In genomic region chr9:128688501-128689292, GRCh38 we compare ENCODE assay signal across 8 cellular contexts. TPM values are rescaled to one million over a fixed set of nuclear protein-coding genes. Genes with fewer than 3 reads are reported as not detected.
DNase-seq lines count a peak whose midpoint lies in the region; ATAC-seq, FAIRE-seq and TF ChIP-seq lines count a peak whose summit lies in the region.

TSS of gene SET (plus strand) at chr9:128689222. CDS start at chr9:128689583, 361 bp downstream.

- CTCF ChIA-PET in OCI-LY7 (lab: Charles Lee; ENCODE audit: unreplicated experiment), result interaction anchor here (0.6 kb wide), 1 partner anchor 44 kb away, joined by 4 read pairs; no protein-coding TSS in a partner anchor
- CTCF ChIA-PET in endothelial cell of umbilical vein (lab: Charles Lee), result interaction anchor here (1.8 to 2.0 kb wide), 2 partner anchors 11 to 14 kb away, joined by 6 to 8 read pairs; partner anchors contain the start of gene PKN3

- intact Hi-C loops in OCI-LY7 (cut with micrococcal nuclease; ENCODE audit: unreplicated experiment) (loop anchor here (2.0 to 10.0 kb wide), 4 partner anchors 41 to 1356 kb away; partner anchors contain the start of genes FNBP1 and SPTAN1), endothelial cell of umbilical vein (cut with micrococcal nuclease) (loop anchor here (1.0 to 5.0 kb wide), 5 partner anchors 14 to 136 kb away; partner anchors contain the start of genes DYNC2I2, PKN3, SPTAN1 and ZDHHC12)

- peak within 1 kb of the TSS; percentile 93 for H3K4me2 ChIP-seq in OCI-LY7 (ENCODE audit: low read length)
- peak within 1 kb of the TSS; percentile 1 for H3K4me2 ChIP-seq in endothelial cell of umbilical vein (ENCODE audit: insufficient read depth, low read length)

- H3K9me1 ChIP-seq in endothelial cell of umbilical vein (replicated peaks; ENCODE audit: control insufficient read depth, extremely low read depth, insufficient read depth, low read length), result no peaks in the 10 kb centered on the region

- H4K20me1 ChIP-seq in OCI-LY7 (ENCODE audit: insufficient read depth, low read length) (peaks cover 33% of the 10 kb centered on the region), endothelial cell of umbilical vein (replicated peaks; ENCODE audit: control insufficient read depth, extremely low read depth, insufficient read depth, low read length) (peaks cover 5% of the 10 kb centered on the region)

- no peaks in the 10 kb centered on the region for H3K27me3 ChIP-seq in endothelial cell of umbilical vein (ENCODE audit: control insufficient read depth in 2 of 2, insufficient read depth in 2 of 2, low read length in 2 of 2)

- peak within 1 kb of the TSS; percentile 92 for H3K4me3 ChIP-seq in OCI-LY7 (ENCODE audit: low read depth, low read length, poor library complexity, severe bottlenecking)
- peak within 1 kb of the TSS; percentile 50 to 79 (median 78) for H3K4me3 ChIP-seq in endothelial cell of umbilical vein (replicated peaks in 1 of 3; ENCODE audit: insufficient read depth in 1 of 3, low read depth in 1 of 3, low read length in 3 of 3)

- no TSS peak for BruUV-seq in OCI-LY7 (replicated peaks; lab: Mats Ljungman, UMichigan)
- BruUV-seq in endothelial cell of umbilical vein (replicated peaks; lab: Mats Ljungman, UMichigan), result TSS peak; percentile 25

- DNase-seq in COR-L47 (lab: John Stamatoyannopoulos, UW) (peak; percentile 91), HuH-7 (ENCODE audit: low spot score) (peak; percentile 97), OCI-LY7 (ENCODE audit: low spot score) (peak; percentile 96), activated T-cell treated with anti-CD3 and anti-CD28 coated beads for 1 hour (ENCODE audit: low read depth) (peak; percentile 84), endothelial cell of umbilical vein (ENCODE audit: low read depth, low spot score) (peak; percentile 94), middle frontal gyrus (ENCODE audit: extremely low spot score, low spot score) (peak; percentile 88)
- peak; percentile 90 to 96 for DNase-seq in stimulated activated CD8-positive, alpha-beta memory T cell treated with anti-CD3 and anti-CD28 coated beads, Interleukin-2, amount 100 ng/mL, for 48 hours (ENCODE audit: low read depth in 2 of 2)

- H3K79me2 ChIP-seq in OCI-LY7 (ENCODE audit: insufficient read depth, low read depth, low read length), result peaks cover 88% of the 10 kb centered on the region
- H3K79me2 ChIP-seq in endothelial cell of umbilical vein (ENCODE audit: control insufficient read depth, insufficient read depth, low read length), result peaks cover 52% of the 10 kb centered on the region

- H2AFZ ChIP-seq in OCI-LY7 (ENCODE audit: low read length), result no peak within 1 kb of the TSS; the same call in 1 of the 2 replicates
- peak within 1 kb of the TSS; percentile 5 for H2AFZ ChIP-seq in endothelial cell of umbilical vein (ENCODE audit: low read depth, low read length)

- TF ChIP-seq CTCF in OCI-LY7 (conservative IDR thresholded peaks at IDR 0.05; ENCODE audit: low read length) (no peak), endothelial cell of umbilical vein (IDR thresholded peaks at IDR 0.05; ENCODE audit: extremely low read depth in 1 of 2, insufficient read depth in 1 of 2, low read depth in 1 of 2, low read length in 2 of 2) (no peak)

- H3K27ac ChIP-seq in OCI-LY7 (ENCODE audit: low read depth, low read length, poor library complexity, severe bottlenecking), result peak within 1 kb of the TSS; percentile 91
- H3K27ac ChIP-seq in endothelial cell of umbilical vein (ENCODE audit: insufficient read depth, low read depth, low read length), result peak within 1 kb of the TSS; percentile 61

- peak; percentile 53 for ATAC-seq in GM21447 (IDR thresholded peaks at IDR 0.05; ENCODE audit: unreplicated experiment)

- dilution Hi-C loops in endothelial cell of umbilical vein (cut with MboI; ENCODE audit: extremely low pct_ligation_motif_present, low sequenced_read_pairs), result no loop called here

- POLR2A ChIA-PET in OCI-LY7 (lab: Charles Lee) (interaction anchor here (1.0 kb wide), 1 partner anchor 64 kb away, joined by 3 read pairs; no protein-coding TSS in a partner anchor), endothelial cell of umbilical vein (lab: Charles Lee) (interaction anchor here (0.9 kb wide), 1 partner anchor 136 kb away, joined by 3 read pairs; the partner anchor contains the start of gene SPTAN1)

- H3K36me3 ChIP-seq in OCI-LY7 (ENCODE audit: insufficient read depth, low read length), result peaks cover 57% of the 10 kb centered on the region
- peaks cover 12 to 13% of the 10 kb centered on the region in 2 experiments for H3K36me3 ChIP-seq in endothelial cell of umbilical vein (ENCODE audit: control insufficient read depth in 2 of 2, extremely low read depth in 1 of 2, insufficient read depth in 2 of 2, low read length in 2 of 2)

- H3K9me2 ChIP-seq in OCI-LY7 (ENCODE audit: insufficient read depth, low read length), result no peaks in the 10 kb centered on the region

- peak; percentile 72 for FAIRE-seq in endothelial cell of umbilical vein (lab: Jason Lieb, UNC)

- H3K4me1 ChIP-seq in OCI-LY7 (ENCODE audit: insufficient read depth, low read length, poor library complexity, severe bottlenecking) (peaks cover 40% of the 10 kb centered on the region), endothelial cell of umbilical vein (ENCODE audit: control insufficient read depth, extremely low read depth, insufficient read depth, low read length) (peaks cover 18% of the 10 kb centered on the region)

- H3K9ac ChIP-seq in endothelial cell of umbilical vein (replicated peaks; ENCODE audit: extremely low read depth, insufficient read depth, low read length), result peak within 1 kb of the TSS; percentile 81

- H3K9me3 ChIP-seq in OCI-LY7 (ENCODE audit: low read length) (no peaks in the 10 kb centered on the region), endothelial cell of umbilical vein (replicated peaks; ENCODE audit: control insufficient read depth, insufficient read depth, low read length) (no peaks in the 10 kb centered on the region)

- no peak for TF ChIP-seq POLR2A in endothelial cell of umbilical vein (IDR thresholded peaks at IDR 0.05; ENCODE audit: low read depth, low read length)

TF ChIP-seq in endothelial cell of umbilical vein, 7 proteins besides CTCF, POLR2A, EP300 and RAD21:
- TF ChIP-seq MAX (IDR thresholded peaks at IDR 0.05; ENCODE audit: insufficient read depth, insufficient read length), result no peak
- TF ChIP-seq POLR2AphosphoS5 (IDR thresholded peaks at IDR 0.05; ENCODE audit: insufficient read depth, low read depth, low read length), result peak; percentile 93

RNA-seq across cellular contexts. Expression of gene SET, which starts in this region (rescaled TPM):
- 598 and 1,041 TPM in 2 replicates for total RNA-seq in OCI-LY7 (2014; rRNA removed; shearing (Covaris generic))
- total RNA-seq in OCI-LY7 (2022) (686 and 701 TPM in 2 replicates), endothelial cell of umbilical vein (448 and 483 TPM in 2 replicates)
- 61.1 and 96.9 TPM in 2 replicates for polyA plus RNA-seq in endothelial cell of umbilical vein
- 102 and 105 TPM in 2 replicates for polyA plus RNA-seq in endothelial cell of umbilical vein (2011; cell fraction: cytosol; rRNA removed)
- 97.8 and 153 TPM in 2 replicates for polyA plus RNA-seq in endothelial cell of umbilical vein (2011; cell fraction: nucleus; rRNA removed)
- 325 and 505 TPM in 2 replicates for polyA plus RNA-seq in endothelial cell of umbilical vein (2012)
- polyA minus RNA-seq in endothelial cell of umbilical vein, result 90.4 and 106 TPM in 2 replicates
- polyA minus RNA-seq in endothelial cell of umbilical vein (2011; cell fraction: cytosol; rRNA and poly(A)+ RNA removed), result 487 TPM
- polyA minus RNA-seq in endothelial cell of umbilical vein (2011; cell fraction: nucleus; rRNA and poly(A)+ RNA removed), result 47.0 and 61.7 TPM in 2 replicates

Comparison
In these comparisons a context has a peak if more than half of its experiments do, and no peak if none do; other contexts are left out.
1. Peak in every context shown above with its lines: DNase-seq, ATAC-seq, H3K4me3 ChIP-seq and H3K27ac ChIP-seq.